35 cellular contexts compared by ENCODE assay signal in the genomic region with DNA sequence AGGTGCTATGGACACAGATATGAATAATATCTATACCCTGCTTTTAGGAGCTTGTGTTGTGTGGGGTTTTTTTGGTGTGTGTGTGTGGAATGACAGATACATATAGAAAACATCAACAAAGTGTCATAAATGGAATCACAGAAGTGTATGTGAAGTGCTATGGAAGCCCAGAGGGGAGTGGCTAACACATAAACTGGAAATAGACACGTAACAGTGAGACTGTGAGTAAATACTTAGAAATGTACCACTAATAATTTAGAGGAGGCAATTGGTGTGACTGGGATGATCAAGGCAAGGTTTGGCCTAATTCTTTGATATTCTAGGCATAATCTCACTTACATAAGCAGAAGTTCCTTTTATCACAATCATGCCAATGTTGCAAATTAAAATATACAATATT.
"Had no signal": no experiment of that assay in that cellular context is flagged by ENCODE, and none has a peak within 500 bp of the region (broad histone marks: within the 10 kb centered on the region; RNA-seq: fewer than 3 reads in every experiment).

No MANE protein-coding gene starts in this region.

- H3K4me1 ChIP-seq: adrenal gland, body of pancreas, breast epithelium had no signal

- H3K27me3 ChIP-seq: adrenal gland, body of pancreas, brain microvascular endothelial cell, breast epithelium, cardiac muscle cell had no signal

- DNase-seq: activated CD4-positive, alpha-beta memory T cell treated with anti-CD3 and anti-CD28 coated beads for 36 hours; activated CD4-positive, alpha-beta T cell treated with anti-CD3 and anti-CD28 coated beads for 1 hour; activated CD4-positive, alpha-beta T cell treated with anti-CD3 and anti-CD28 coated beads for 36 hours; activated CD4-positive, alpha-beta T cell treated with anti-CD3 and anti-CD28 coated beads for 48 hours; activated CD4-positive, alpha-beta T cell treated with anti-CD3 and anti-CD28 coated beads, Interleukin-2, amount 10 ng/mL, durations not matched to agents 7 days and 5 days; activated CD4-positive, CD25-positive, alpha-beta regulatory T cell; activated CD8-positive, alpha-beta memory T cell treated with anti-CD3 and anti-CD28 coated beads, Interleukin-2, amount 50 U/mL, for 4 hours; activated CD8-positive, alpha-beta T cell treated with anti-CD3 and anti-CD28 coated beads for 36 hours; activated effector memory CD4-positive, alpha-beta T cell treated with anti-CD3 and anti-CD28 coated beads, Interleukin-2, amount 50 U/mL, for 16 hours; activated gamma-delta T cell treated with Interleukin-2 at 50 U/mL for 16 hours; activated naive CD4-positive, alpha-beta T cell; activated naive CD4-positive, alpha-beta T cell treated with anti-CD3 and anti-CD28 coated beads for 36 hours; activated naive CD4-positive, alpha-beta T cell treated with anti-CD3 and anti-CD28 coated beads, Interleukin-2, amount 50 U/mL, for 16 hours; activated naive CD8-positive, alpha-beta T cell treated with anti-CD3 and anti-CD28 coated beads for 36 hours; activated T-cell treated with anti-CD3 and anti-CD28 coated beads for 4 hours; activated T-cell treated with anti-CD3 and anti-CD28 coated beads, Interleukin-2, amount 50 U/mL, for 1 hour; activated T-cell treated with anti-CD3 and anti-CD28 coated beads, Interleukin-2, amount 50 U/mL, for 4 hours; activated T-cell treated with anti-CD3 and anti-CD28 coated beads, Interleukin-2, amount 50 U/mL, for 72 hours; adrenal gland; amniotic stem cell; aorta; body of pancreas; brain microvascular endothelial cell; central memory CD4-positive, alpha-beta T cell; SW 1271; T-helper 1 cell; T-helper 2 cell; T-helper 9 cell; WERI-Rb-1 had no signal

- H3K36me3 ChIP-seq: adrenal gland, brain microvascular endothelial cell, breast epithelium, cardiac muscle cell, WERI-Rb-1 had no signal

- ATAC-seq: activated CD4-positive, alpha-beta T cell treated with anti-CD3 and anti-CD28 coated beads for 36 hours; activated CD4-positive, CD25-positive, alpha-beta regulatory T cell treated with anti-CD3 and anti-CD28 coated beads, Interleukin-2, amount 50 U/mL, for 24 hours; activated CD8-positive, alpha-beta T cell treated with anti-CD3 and anti-CD28 coated beads for 36 hours; activated naive CD4-positive, alpha-beta T cell treated with anti-CD3 and anti-CD28 coated beads, Interleukin-2, amount 50 U/mL, for 72 hours; activated T-cell treated with anti-CD3 and anti-CD28 coated beads, Interleukin-2, amount 50 U/mL, for 4 hours; activated T-cell treated with anti-CD3 and anti-CD28 coated beads, Interleukin-2, amount 50 U/mL, for 72 hours; activated T-helper 17 cell treated with anti-CD3 and anti-CD28 coated beads, Interleukin-2, amount 50 U/mL, for 72 hours; body of pancreas had no signal

- H3K27ac ChIP-seq: adrenal gland, body of pancreas, brain microvascular endothelial cell, breast epithelium, cardiac muscle cell, WERI-Rb-1 had no signal

- H3K9me3 ChIP-seq: adrenal gland, body of pancreas, breast epithelium had no signal

- FAIRE-seq: astrocyte had no signal

- H3K4me3 ChIP-seq: adrenal gland, body of pancreas, breast epithelium, cardiac muscle cell had no signal
